8 cellular contexts compared by ENCODE assay signal in the genomic region with DNA sequence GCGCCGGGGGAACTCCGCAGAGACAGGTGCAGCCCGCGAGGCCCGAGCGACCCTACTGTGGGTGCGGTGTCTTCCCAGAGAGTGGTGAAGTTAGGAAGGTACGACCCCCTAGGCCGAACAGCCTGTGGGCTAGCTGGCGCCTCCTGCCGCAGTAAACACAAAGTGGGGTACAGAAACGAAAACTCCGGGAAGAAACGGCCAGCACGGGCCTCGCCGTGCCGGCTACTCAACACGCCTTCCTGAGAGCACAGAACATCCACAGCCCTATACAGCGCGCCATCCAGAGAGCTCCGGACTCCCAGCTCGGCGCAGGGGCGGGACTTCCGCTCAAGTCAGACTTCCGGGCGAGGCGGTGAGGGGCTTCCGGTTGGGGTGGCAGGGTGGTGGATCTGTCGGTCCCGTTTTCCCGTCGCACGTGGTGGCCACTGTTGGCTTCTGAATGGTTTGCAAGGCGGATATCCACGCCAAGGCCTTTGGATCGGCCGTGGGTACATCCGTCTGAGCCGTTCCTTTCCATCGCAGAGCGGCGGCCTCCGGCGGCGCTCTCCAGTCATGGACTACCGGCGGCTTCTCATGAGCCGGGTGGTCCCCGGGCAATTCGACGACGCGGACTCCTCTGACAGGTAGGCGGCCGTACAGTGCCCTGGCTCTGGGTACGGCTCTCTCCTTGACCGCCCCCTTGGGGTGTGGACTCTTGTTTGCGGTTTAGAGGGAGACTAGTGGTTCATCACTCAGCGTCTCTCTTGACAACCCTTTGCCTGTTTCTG. TPM values are rescaled to one million over a fixed set of nuclear protein-coding genes. Genes with fewer than 3 reads are reported as not detected.
A peak's percentile ranks its signal among the peaks of the same experiment; 100 is the strongest.
DNase-seq lines count a peak whose midpoint lies in the region; ATAC-seq and TF ChIP-seq lines count a peak whose summit lies in the region.

A gene (minus strand): TSS at position 292 of the 767 bp plus-strand sequence. CDS start 2,569 bp downstream, outside the sequence.
A gene (plus strand): TSS at position 358 of the 767 bp plus-strand sequence. CDS start 195 bp downstream, at position 553.

- no peaks in the 10 kb centered on the region for H3K36me3 ChIP-seq in kidney epithelial cell (ENCODE audit: control insufficient read depth, insufficient read depth, low read length)

- ATAC-seq in GM19043 (IDR thresholded peaks at IDR 0.05; ENCODE audit: low read depth, unreplicated experiment) (peak; percentile 95), HG03354 (IDR thresholded peaks at IDR 0.05; ENCODE audit: poor library complexity, severe bottlenecking, unreplicated experiment) (peak; percentile 97)

- peak; percentile 86 to 93 for DNase-seq in AML-193 (lab: John Stamatoyannopoulos, UW)
- DNase-seq in NCI-H446 (lab: John Stamatoyannopoulos, UW), result peak; percentile 85 to 92
- peak; percentile 95 for DNase-seq in activated CD4-positive, CD25-positive, alpha-beta regulatory T cell treated with anti-CD3 and anti-CD28 coated beads, Interleukin-2, amount 50 U/mL, for 72 hours
- peak; percentile 56 to 72 for DNase-seq in cerebellar nuclear complex (lab: John Stamatoyannopoulos, UW)
- peak; percentile 84 for DNase-seq in kidney epithelial cell (ENCODE audit: low read depth)
- peak; percentile 97 for DNase-seq in stimulated activated CD4-positive, alpha-beta T cell treated with anti-CD3 and anti-CD28 coated beads, Interleukin-15, amount 100 ng/mL, for 24 hours

- TF ChIP-seq CTCF in kidney epithelial cell (IDR thresholded peaks at IDR 0.05; ENCODE audit: insufficient read depth, low read length, poor library complexity, severe bottlenecking), result peak; percentile 21

- no peaks in the 10 kb centered on the region for H3K27me3 ChIP-seq in kidney epithelial cell (ENCODE audit: control insufficient read depth, insufficient read depth, low read length)

- peak within 1 kb of the TSS; percentile 89 for H3K4me3 ChIP-seq in kidney epithelial cell (ENCODE audit: low read depth, low read length)

RNA-seq across cellular contexts. Expression of the first gene that starts in this region (rescaled TPM):
- total RNA-seq in kidney epithelial cell, result not detected in 2 replicates

RNA-seq across cellular contexts. Expression of the second gene that starts in this region (rescaled TPM):
- total RNA-seq in kidney epithelial cell, result 15.3 and 15.5 TPM in 2 replicates

Comparison
In these comparisons a context has a peak if more than half of its experiments do, and no peak if none do; other contexts are left out.
1. Peak in every context shown above with its lines: DNase-seq, ATAC-seq and H3K4me3 ChIP-seq.